ENCODE assay signal across 1 cellular context in genomic region chr16:1763521-1764511, GRCh38.
TF ChIP-seq lines count a peak whose summit lies in the region.

No MANE protein-coding gene starts in this region.

TF ChIP-seq in H1, 55 proteins besides CTCF, POLR2A, EP300 and RAD21:
- TF ChIP-seq RBBP5 (IDR thresholded peaks at IDR 0.05; ENCODE audit: borderline replicate concordance, low read depth, low read length) (no peak), RNF2 (IDR thresholded peaks at IDR 0.05; ENCODE audit: borderline replicate concordance, low read depth, low read length, missing control alignments, poor library complexity, severe bottlenecking) (peak; percentile 51), RXRA (IDR thresholded peaks at IDR 0.05; ENCODE audit: insufficient read depth, low read depth, low read length) (no peak), SAP30 (IDR thresholded peaks at IDR 0.05; ENCODE audit: insufficient read depth, insufficient replicate concordance, low read length) (no peak), TEAD4 (IDR thresholded peaks at IDR 0.05; ENCODE audit: low read depth, low read length) (no peak), POLR2AphosphoS5 (IDR thresholded peaks at IDR 0.05; ENCODE audit: low read depth, low read length) (no peak; the same call in 1 of the 2 replicates), CBX8 (IDR thresholded peaks at IDR 0.05; ENCODE audit: borderline replicate concordance, low read depth, low read length) (no peak), CHD7 (IDR thresholded peaks at IDR 0.05; ENCODE audit: insufficient replicate concordance, low read length) (no peak), GTF2F1 (IDR thresholded peaks at IDR 0.05; ENCODE audit: borderline replicate concordance, low read depth, low read length) (0 out of 2 replicates have a peak, but pooled peaks have one; percentile 40), TAF7 (optimal IDR thresholded peaks at IDR 0.05; ENCODE audit: borderline replicate concordance, low read depth, low read length) (no peak), SP2 (IDR thresholded peaks at IDR 0.05; ENCODE audit: low read length) (no peak), TAF1 (IDR thresholded peaks at IDR 0.05; ENCODE audit: low read depth, low read length) (no peak), PHF8 (conservative IDR thresholded peaks at IDR 0.05; ENCODE audit: low read depth, low read length) (no peak), KDM4A (IDR thresholded peaks at IDR 0.05; ENCODE audit: low read depth, low read length, severe bottlenecking) (peak; percentile 46), MAFK (IDR thresholded peaks at IDR 0.05; ENCODE audit: low read depth, low read length) (no peak), HDAC6 (IDR thresholded peaks at IDR 0.05; ENCODE audit: low read depth, low read length) (no peak), ATF3 (IDR thresholded peaks at IDR 0.05; ENCODE audit: insufficient read depth, low read depth, low read length) (no peak), SIN3A (conservative IDR thresholded peaks at IDR 0.05 in 1 of 2, IDR thresholded peaks at IDR 0.05 in 1 of 2; ENCODE audit: low read depth in 1 of 2, low read length in 2 of 2) (peak; percentile 35 to 81; a peak in 2 of 4 replicates), POU5F1 (IDR thresholded peaks at IDR 0.05; ENCODE audit: low read depth, low read length) (no peak), SIRT6 (IDR thresholded peaks at IDR 0.05; ENCODE audit: low read length) (no peak), USF2 (IDR thresholded peaks at IDR 0.05; ENCODE audit: low read length) (no peak), SP4 (IDR thresholded peaks at IDR 0.05; ENCODE audit: low read length) (no peak), JUND (IDR thresholded peaks at IDR 0.05; ENCODE audit: low read length) (no peak), BCL11A (IDR thresholded peaks at IDR 0.05; ENCODE audit: low read depth in 2 of 2, low read length in 2 of 2) (no peak), SP1 (IDR thresholded peaks at IDR 0.05; ENCODE audit: low read depth, low read length) (no peak), SIX5 (IDR thresholded peaks at IDR 0.05; ENCODE audit: low read depth, low read length) (no peak), CHD1 (IDR thresholded peaks at IDR 0.05; ENCODE audit: low read depth, low read length) (no peak), KDM1A (IDR thresholded peaks at IDR 0.05; ENCODE audit: borderline replicate concordance, low read length) (no peak), CEBPB (IDR thresholded peaks at IDR 0.05; ENCODE audit: low read depth, low read length) (no peak), EZH2 (IDR thresholded peaks at IDR 0.05; ENCODE audit: low read depth, low read length, severe bottlenecking) (no peak), RFX5 (IDR thresholded peaks at IDR 0.05; ENCODE audit: borderline replicate concordance, low read depth, low read length) (no peak), FOSL1 (IDR thresholded peaks at IDR 0.05; ENCODE audit: insufficient read depth, low read depth, low read length) (no peak), GABPA (IDR thresholded peaks at IDR 0.05; ENCODE audit: borderline replicate concordance, insufficient read depth, low read length) (peak; percentile 63; the same call in 1 of the 2 replicates), ATF2 (IDR thresholded peaks at IDR 0.05; ENCODE audit: low read length) (no peak), BACH1 (IDR thresholded peaks at IDR 0.05; ENCODE audit: low read length) (0 out of 2 replicates have a peak, but pooled peaks have one; percentile 51), NANOG (IDR thresholded peaks at IDR 0.05; ENCODE audit: insufficient read depth, low read depth, low read length, poor library complexity, severe bottlenecking) (no peak), ZNF274 (IDR thresholded peaks at IDR 0.05; ENCODE audit: borderline replicate concordance, extremely low read depth, low read length) (no peak), YY1 (IDR thresholded peaks at IDR 0.05; ENCODE audit: low read depth, low read length) (no peak), ASH2L (IDR thresholded peaks at IDR 0.05; ENCODE audit: low read length) (no peak), CTBP2 (IDR thresholded peaks at IDR 0.05; ENCODE audit: borderline replicate concordance, insufficient read depth, insufficient read length, low read length) (no peak), SUZ12 (IDR thresholded peaks at IDR 0.05; ENCODE audit: low read length) (no peak), E2F6 (IDR thresholded peaks at IDR 0.05) (peak; percentile 99), KDM5A (IDR thresholded peaks at IDR 0.05; ENCODE audit: low read length) (no peak), CBX5 (IDR thresholded peaks at IDR 0.05; ENCODE audit: low read depth, low read length) (no peak), CREB1 (IDR thresholded peaks at IDR 0.05) (0 out of 2 replicates have a peak, but pooled peaks have one; percentile 42), TCF12 (IDR thresholded peaks at IDR 0.05; ENCODE audit: low read depth, low read length) (peak; percentile 78; the same call in 1 of the 2 replicates), MAX (IDR thresholded peaks at IDR 0.05) (peak; percentile 100), HDAC2 (IDR thresholded peaks at IDR 0.05; ENCODE audit: borderline replicate concordance in 1 of 2, low read depth in 2 of 2, low read length in 2 of 2) (no peak; a peak in 1 of 4 replicates), CHD2 (IDR thresholded peaks at IDR 0.05; ENCODE audit: low read length) (no peak), BRCA1 (IDR thresholded peaks at IDR 0.05; ENCODE audit: low read depth, low read length) (no peak), TBP (IDR thresholded peaks at IDR 0.05; ENCODE audit: low read depth, low read length) (peak; percentile 31; the same call in 1 of the 2 replicates), SRF (IDR thresholded peaks at IDR 0.05; ENCODE audit: low read depth, low read length) (no peak), NRF1 (IDR thresholded peaks at IDR 0.05; ENCODE audit: low read depth, low read length) (no peak), EGR1 (IDR thresholded peaks at IDR 0.05; ENCODE audit: borderline replicate concordance, low read depth, low read length) (no peak), JUN (IDR thresholded peaks at IDR 0.05; ENCODE audit: low read depth, low read length) (no peak)
TF ChIP-seq in H1: peak in this region for 11.
